In genomic region chr10:125158528-125159485, GRCh38 we compare ENCODE assay signal across 8 cellular contexts. TPM values are rescaled to one million over a fixed set of nuclear protein-coding genes. Genes with fewer than 3 reads are reported as not detected.
DNase-seq lines count a peak whose midpoint lies in the region; ATAC-seq and TF ChIP-seq lines count a peak whose summit lies in the region.

No MANE protein-coding gene starts in this region.

- H3K9me3 Mint-ChIP-seq in T-helper 2 cell treated with Interferon-gamma antibody and Interleukin-4, amounts not matched to agents 5 μg/mL and 100 μg/mL, for 36 hours: no peaks in the 10 kb centered on the region
- no peaks in the 10 kb centered on the region for H3K9me3 Mint-ChIP-seq in MCF 10A (ENCODE audit: unreplicated experiment)

- CTCF ChIA-PET in MCF 10A (lab: Yijun Ruan, JAX): interaction anchor here (0.6 kb wide), 1 partner anchor 13 kb away, joined by 3 read pairs; no protein-coding TSS in a partner anchor

- peaks cover 5% of the 10 kb centered on the region for H3K4me1 Mint-ChIP-seq in T-helper 2 cell treated with Interferon-gamma antibody and Interleukin-4, amounts not matched to agents 5 μg/mL and 100 μg/mL, for 36 hours (ENCODE audit: low read depth)
- H3K4me1 Mint-ChIP-seq in MCF 10A (ENCODE audit: insufficient read depth, unreplicated experiment): peaks cover 31% of the 10 kb centered on the region

- H3K27ac ChIP-seq in gastrocnemius medialis: peak overlapping the region; percentile 88 to 99 (median 97)

- H3K4me3 ChIP-seq in iPS-18c (ENCODE audit: insufficient read depth, low read depth, low read length) (peak overlapping the region; percentile 74), gastrocnemius medialis (peak overlapping the region; percentile 68 to 88 (median 84))

- H3K27me3 Mint-ChIP-seq in T-helper 2 cell treated with Interferon-gamma antibody and Interleukin-4, amounts not matched to agents 5 μg/mL and 100 μg/mL, for 36 hours (ENCODE audit: low read depth): peaks cover 52% of the 10 kb centered on the region
- H3K27me3 Mint-ChIP-seq in MCF 10A (ENCODE audit: insufficient read depth, unreplicated experiment): no peaks in the 10 kb centered on the region

- TF ChIP-seq CTCF in MCF 10A (IDR thresholded peaks at IDR 0.05; ENCODE audit: unreplicated experiment) (no peak), gastrocnemius medialis (IDR thresholded peaks at IDR 0.05 in 4 of 5, conservative IDR thresholded peaks at IDR 0.05 in 1 of 5) (peak in 3 of 5 experiments; percentile 7 to 24 (median 16))

- H3K9me3 ChIP-seq in iPS-18c (ENCODE audit: control insufficient read depth, insufficient read depth, low read length) (no peaks in the 10 kb centered on the region), gastrocnemius medialis (no peaks in the 10 kb centered on the region)

- no TSS peak for BruUV-seq in MCF 10A (replicated peaks; lab: Mats Ljungman, UMichigan)

- H3K27me3 ChIP-seq in gastrocnemius medialis: no peaks in the 10 kb centered on the region

- ATAC-seq in gastrocnemius medialis (peak; percentile 33 to 40), HG02642 (IDR thresholded peaks at IDR 0.05; ENCODE audit: poor library complexity, unreplicated experiment) (no peak)

- TF ChIP-seq POLR2A in gastrocnemius medialis (IDR thresholded peaks at IDR 0.05): peak; percentile 76 to 87

- H3K4me3 Mint-ChIP-seq in T-helper 2 cell treated with Interferon-gamma antibody and Interleukin-4, amounts not matched to agents 5 μg/mL and 100 μg/mL, for 36 hours: peak overlapping the region; percentile 56
- H3K4me3 Mint-ChIP-seq in MCF 10A (ENCODE audit: unreplicated experiment): peak overlapping the region; percentile 82

- no peak for DNase-seq in T-helper 2 cell treated with Interferon-gamma antibody and Interleukin-4, amounts not matched to agents 5 μg/mL and 100 μg/mL, for 36 hours (ENCODE audit: low spot score)
- DNase-seq in T-helper 2 cell: no peak
- peak; percentile 15 for DNase-seq in NCI-H226
- peak; percentile 47 for DNase-seq in MCF 10A (ENCODE audit: unreplicated experiment)
- DNase-seq in gastrocnemius medialis: peak in 1 of 2 donors; percentile 57
- DNase-seq in stimulated activated CD4-positive, alpha-beta T cell treated with anti-CD3 and anti-CD28 coated beads, Interleukin-4, amount 100 ng/mL, for 4 hours: no peak

- in situ Hi-C loops in gastrocnemius medialis (cut with MboI; ENCODE audit: low sequenced_read_pairs in 4 of 4): loop anchor here in 3 of 4 donors (10.0 to 25.0 kb wide), 5 partner anchors 74 to 247 kb away; no protein-coding TSS in a partner anchor

- peaks cover 46 to 52% of the 10 kb centered on the region in 2 donors for H3K4me1 ChIP-seq in gastrocnemius medialis

- no peak overlapping the region for H3K27ac Mint-ChIP-seq in T-helper 2 cell treated with Interferon-gamma antibody and Interleukin-4, amounts not matched to agents 5 μg/mL and 100 μg/mL, for 36 hours
- H3K27ac Mint-ChIP-seq in MCF 10A (ENCODE audit: low read depth, unreplicated experiment): peak overlapping the region; percentile 92

- intact Hi-C loops in MCF 10A (cut with micrococcal nuclease) (loop anchor here (5.0 kb wide), 3 partner anchors 37 to 97 kb away; no protein-coding TSS in a partner anchor), gastrocnemius medialis (cut with DNase I; ENCODE audit: low total_unique reads) (loop anchor here (2.0 to 10.0 kb wide), 3 partner anchors 242 to 634 kb away; no protein-coding TSS in a partner anchor)

- no peaks in the 10 kb centered on the region for H3K36me3 Mint-ChIP-seq in T-helper 2 cell treated with Interferon-gamma antibody and Interleukin-4, amounts not matched to agents 5 μg/mL and 100 μg/mL, for 36 hours (ENCODE audit: low read depth)
- no peaks in the 10 kb centered on the region for H3K36me3 Mint-ChIP-seq in MCF 10A (ENCODE audit: insufficient read depth, unreplicated experiment)

- no peaks in the 10 kb centered on the region for H3K36me3 ChIP-seq in gastrocnemius medialis

- POLR2A ChIA-PET in MCF 10A (lab: Yijun Ruan, JAX): interaction anchor here (0.7 to 7.8 kb wide), 14 partner anchors 10 to 740 kb away, joined by 3 to 165 read pairs (median 6); partner anchors contain the start of genes EDRF1 and OAT

RNA-seq across cellular contexts. Expression of gene CTBP2, which starts 1.6 kb away (rescaled TPM):
- total RNA-seq in MCF 10A (2022) (129 and 152 TPM in 2 replicates), gastrocnemius medialis (10 to 100 TPM; 13.9 to 36.7 (median 21.1) TPM)

Comparison
In these comparisons a context has a peak if more than half of its experiments do, and no peak if none do; other contexts are left out.
1. DNase-seq: peak in NCI-H226 (single experiment) and MCF 10A (single experiment); none in T-helper 2 cell treated with Interferon-gamma antibody and Interleukin-4, amounts not matched to agents 5 μg/mL and 100 μg/mL, for 36 hours (single experiment), T-helper 2 cell (0 of 5) and stimulated activated CD4-positive, alpha-beta T cell treated with anti-CD3 and anti-CD28 coated beads, Interleukin-4, amount 100 ng/mL, for 4 hours (0 of 2).